ENCODE assay signal across 25 cellular contexts in genomic region chr4:169031392-169031791, GRCh38.
"Had no signal": no experiment of that assay in that cellular context is flagged by ENCODE, and none has a peak within 500 bp of the region (broad histone marks: within the 10 kb centered on the region; RNA-seq: fewer than 3 reads in every experiment).

No MANE protein-coding gene starts in this region.

- FAIRE-seq: TTC549 had no signal

- H3K4me1 ChIP-seq: ascending aorta, Peyer's patch had no signal

- ATAC-seq: activated CD8-positive, alpha-beta T cell treated with anti-CD3 and anti-CD28 coated beads for 36 hours; activated T-cell treated with anti-CD3 and anti-CD28 coated beads, Interleukin-2, amount 50 U/mL, for 72 hours; activated T-helper 17 cell treated with anti-CD3 and anti-CD28 coated beads, Interleukin-2, amount 50 U/mL, for 72 hours; Right ventricle myocardium inferior had no signal

- DNase-seq: activated CD4-positive, alpha-beta T cell treated with anti-CD3 and anti-CD28 coated beads, Interleukin-2, amount 10 ng/mL, durations not matched to agents 24 days and 14 days; activated CD4-positive, alpha-beta T cell treated with anti-CD3 and anti-CD28 coated beads, Interleukin-2, amount 50 U/mL, for 4 hours; activated CD8-positive, alpha-beta T cell treated with anti-CD3 and anti-CD28 coated beads for 36 hours; activated effector memory CD4-positive, alpha-beta T cell treated with anti-CD3 and anti-CD28 coated beads, Interleukin-2, amount 50 U/mL, for 16 hours; activated naive CD4-positive, alpha-beta T cell treated with Interleukin-2 at 50 U/mL for 16 hours; activated naive CD8-positive, alpha-beta T cell treated with anti-CD3 and anti-CD28 coated beads, Interleukin-2, amount 10 ng/mL, durations not matched to agents 7 days and 5 days; activated T-cell treated with anti-CD3 and anti-CD28 coated beads, Interleukin-2, amount 50 U/mL, for 1 hour; activated T-cell treated with anti-CD3 and anti-CD28 coated beads, Interleukin-2, amount 50 U/mL, for 72 hours; amygdala; Kasumi-1; KG1; MG63; NCI-H1048; NCI-H1436 treated with DMSO at 0.1 percent for 48 hours; NCI-H1694 treated with DMSO at 0.1 percent for 48 hours; NCI-H2029; NCI-H345; NCI-H524 treated with DMSO at 0.1 percent for 48 hours; Peyer's patch had no signal

- H3K9me3 ChIP-seq: ascending aorta, MG63, Peyer's patch had no signal

- H3K36me3 ChIP-seq: ascending aorta, cardiac muscle cell, MG63, Peyer's patch had no signal

- H3K27me3 ChIP-seq: ascending aorta, cardiac muscle cell, MG63, Peyer's patch had no signal

- H3K4me3 ChIP-seq: ascending aorta, cardiac muscle cell, MG63, Peyer's patch had no signal

- H3K27ac ChIP-seq: ascending aorta, cardiac muscle cell, Peyer's patch, RWPE1 had no signal
